ENCODE assay signal across 8 cellular contexts in genomic region chr10:4514445-4515108, GRCh38.
DNase-seq lines count a peak whose midpoint lies in the region.

No MANE protein-coding gene starts in this region.

- H3K27me3 Mint-ChIP-seq in activated CD4-positive, alpha-beta T cell treated with anti-CD3 and anti-CD28 coated beads, Interleukin-2, amount 10 ng/mL, durations not matched to agents 7 days and 5 days = peaks cover 21% of the 10 kb centered on the region

- CTCF ChIA-PET in activated CD4-positive, alpha-beta T cell treated with anti-CD3 and anti-CD28 coated beads, Interleukin-2, amount 10 ng/mL, durations not matched to agents 7 days and 5 days (lab: Charles Lee) = interaction anchor here (0.9 to 1.1 kb wide), 2 partner anchors 17 to 18 kb away, joined by 3 to 4 read pairs; no protein-coding TSS in a partner anchor

- intact Hi-C loops in cardiac septum (cut with DNase I) = loop anchor here (2.0 to 10.0 kb wide), 4 partner anchors 148 to 727 kb away; partner anchors contain the start of gene KLF6

- no peak overlapping the region for H3K4me3 Mint-ChIP-seq in activated CD4-positive, alpha-beta T cell treated with anti-CD3 and anti-CD28 coated beads, Interleukin-2, amount 10 ng/mL, durations not matched to agents 7 days and 5 days

- no peaks in the 10 kb centered on the region for H3K9me3 Mint-ChIP-seq in activated CD4-positive, alpha-beta T cell treated with anti-CD3 and anti-CD28 coated beads, Interleukin-2, amount 10 ng/mL, durations not matched to agents 7 days and 5 days

- peaks cover 9% of the 10 kb centered on the region for H3K4me1 Mint-ChIP-seq in activated CD4-positive, alpha-beta T cell treated with anti-CD3 and anti-CD28 coated beads, Interleukin-2, amount 10 ng/mL, durations not matched to agents 7 days and 5 days

- H3K36me3 Mint-ChIP-seq in activated CD4-positive, alpha-beta T cell treated with anti-CD3 and anti-CD28 coated beads, Interleukin-2, amount 10 ng/mL, durations not matched to agents 7 days and 5 days (ENCODE audit: low read depth) = no peaks in the 10 kb centered on the region

- DNase-seq in activated CD4-positive, alpha-beta T cell treated with anti-CD3 and anti-CD28 coated beads for 48 hours = peak; percentile 9
- no peak for DNase-seq in activated CD4-positive, alpha-beta T cell treated with anti-CD3 and anti-CD28 coated beads, Interleukin-2, amount 10 ng/mL, durations not matched to agents 7 days and 5 days
- peak; percentile 83 for DNase-seq in Kasumi-1 (lab: John Stamatoyannopoulos, UW)
- DNase-seq in cardiac septum (ENCODE audit: low spot score) = peak; percentile 82
- peak; percentile 52 for DNase-seq in ureter (ENCODE audit: low spot score)
- no peak for DNase-seq in central memory CD4-positive, alpha-beta T cell
- DNase-seq in activated effector memory CD4-positive, alpha-beta T cell treated with Interleukin-2 at 50 U/mL for 16 hours = no peak
- DNase-seq in activated CD8-positive, alpha-beta memory T cell treated with anti-CD3 and anti-CD28 coated beads, Interleukin-2, amount 50 U/mL, for 48 hours = no peak

- no peak overlapping the region for H3K27ac Mint-ChIP-seq in activated CD4-positive, alpha-beta T cell treated with anti-CD3 and anti-CD28 coated beads, Interleukin-2, amount 10 ng/mL, durations not matched to agents 7 days and 5 days

- POLR2A ChIA-PET in activated CD4-positive, alpha-beta T cell treated with anti-CD3 and anti-CD28 coated beads, Interleukin-2, amount 10 ng/mL, durations not matched to agents 7 days and 5 days (lab: Charles Lee) = no interaction called here

Comparison
In these comparisons a context has a peak if more than half of its experiments do, and no peak if none do; other contexts are left out.
1. DNase-seq: peak in activated CD4-positive, alpha-beta T cell treated with anti-CD3 and anti-CD28 coated beads for 48 hours (single experiment), Kasumi-1 (2 of 2), cardiac septum (single experiment) and ureter (single experiment); none in activated CD4-positive, alpha-beta T cell treated with anti-CD3 and anti-CD28 coated beads, Interleukin-2, amount 10 ng/mL, durations not matched to agents 7 days and 5 days (single experiment), central memory CD4-positive, alpha-beta T cell (single experiment), activated effector memory CD4-positive, alpha-beta T cell treated with Interleukin-2 at 50 U/mL for 16 hours (single experiment) and activated CD8-positive, alpha-beta memory T cell treated with anti-CD3 and anti-CD28 coated beads, Interleukin-2, amount 50 U/mL, for 48 hours (single experiment).